In genomic region chr6:40719671-40720374, GRCh38 we compare ENCODE assay signal across 9 cellular contexts.
DNase-seq lines count a peak whose midpoint lies in the region; ATAC-seq and TF ChIP-seq lines count a peak whose summit lies in the region.
"Had no signal": no experiment of that assay in that cellular context is flagged by ENCODE, and none has a peak within 500 bp of the region (broad histone marks: within the 10 kb centered on the region; RNA-seq: fewer than 3 reads in every experiment).

No MANE protein-coding gene starts in this region.

- H3K4me2 ChIP-seq in OCI-LY3 (ENCODE audit: low read length) = peak overlapping the region; percentile 94

- no peaks in the 10 kb centered on the region for H3K9me3 Mint-ChIP-seq in CD8-positive, alpha-beta T cell

- no peak overlapping the region for H3K27ac Mint-ChIP-seq in CD8-positive, alpha-beta T cell

- POLR2A ChIA-PET in CD8-positive, alpha-beta T cell (lab: Charles Lee) = no interaction called here

- H3K36me3 Mint-ChIP-seq in CD8-positive, alpha-beta T cell = no peaks in the 10 kb centered on the region

- CTCF ChIA-PET in CD8-positive, alpha-beta T cell (lab: Charles Lee) = no interaction called here

- H2AFZ ChIP-seq in OCI-LY3 (ENCODE audit: low read depth, low read length) = peak overlapping the region; percentile 70; the same call in 1 of the 2 replicates

- peak; percentile 16 for DNase-seq in DMS 273 (lab: John Stamatoyannopoulos, UW; ENCODE audit: unreplicated experiment)
- no peak for DNase-seq in DMS 273 treated with DMSO at 0.1 percent for 48 hours (lab: John Stamatoyannopoulos, UW)
- peak; percentile 81 for DNase-seq in fibroblast of villous mesenchyme (ENCODE audit: low read depth)
- no peak for DNase-seq in sigmoid colon
- no peak for DNase-seq in CD8-positive, alpha-beta T cell

- intact Hi-C loops in sigmoid colon (cut with DNase I) = no loop called here
- intact Hi-C loops in CD8-positive, alpha-beta T cell (cut with DNase I, micrococcal nuclease) = no loop called here

- no peaks in the 10 kb centered on the region for H4K20me1 ChIP-seq in OCI-LY3 (ENCODE audit: insufficient read depth, low read length)

- H3K9ac ChIP-seq in OCI-LY3 (ENCODE audit: low read length) = peak overlapping the region; percentile 57

- ATAC-seq in HG02642 (IDR thresholded peaks at IDR 0.05; ENCODE audit: poor library complexity, unreplicated experiment) (peak; percentile 65), HG02970 (IDR thresholded peaks at IDR 0.05; ENCODE audit: low FRiP score, unreplicated experiment) (no peak)
- ATAC-seq in CD8-positive, alpha-beta T cell = no peak

- H3K4me3 ChIP-seq in OCI-LY3 (ENCODE audit: low read length) = peak overlapping the region; percentile 70
- peak overlapping the region; percentile 23 for H3K4me3 ChIP-seq in fibroblast of villous mesenchyme (ENCODE audit: low read depth, low read length)
- peak overlapping the region in 3 of 4 donors; percentile 8 to 18 (median 11) for H3K4me3 ChIP-seq in sigmoid colon
- no peak overlapping the region for H3K4me3 ChIP-seq in CD8-positive, alpha-beta T cell (ENCODE audit: low read depth, low read length)

- H3K36me3 ChIP-seq in OCI-LY3 (replicated peaks; ENCODE audit: low read depth, low read length) = no peaks in the 10 kb centered on the region
- H3K36me3 ChIP-seq in sigmoid colon = no peaks in the 10 kb centered on the region
- H3K36me3 ChIP-seq in CD8-positive, alpha-beta T cell (ENCODE audit: insufficient read depth, low read length) = no peaks in the 10 kb centered on the region

- no peaks in the 10 kb centered on the region for H3K79me2 ChIP-seq in OCI-LY3 (ENCODE audit: low read length)

- 35 to 51% methylated on average over 7 of the region's 7 CpGs for WGBS in sigmoid colon, 2 donors

- H3K27me3 ChIP-seq in OCI-LY3 (ENCODE audit: low read depth, low read length) = no peaks in the 10 kb centered on the region
- H3K27me3 ChIP-seq in sigmoid colon = no peaks in the 10 kb centered on the region
- H3K27me3 ChIP-seq in CD8-positive, alpha-beta T cell (ENCODE audit: insufficient read depth, low read length) = no peaks in the 10 kb centered on the region

- H3K4me1 ChIP-seq in OCI-LY3 (ENCODE audit: low read length) (peaks cover 42% of the 10 kb centered on the region), sigmoid colon (peaks cover 0 to 14% (median 13%) of the 10 kb centered on the region in 4 donors)
- peaks cover 6% of the 10 kb centered on the region for H3K4me1 ChIP-seq in CD8-positive, alpha-beta T cell (ENCODE audit: insufficient read depth, low read length)

- H3K4me1 Mint-ChIP-seq in CD8-positive, alpha-beta T cell (ENCODE audit: low read depth) = peaks cover 13% of the 10 kb centered on the region

- no peak for TF ChIP-seq POLR2A in sigmoid colon (IDR thresholded peaks at IDR 0.05)

- H3K27ac ChIP-seq in OCI-LY3 (ENCODE audit: low read length) (peak overlapping the region; percentile 70), sigmoid colon (peak overlapping the region in 2 of 4 donors; percentile 34 to 47)
- no peak overlapping the region for H3K27ac ChIP-seq in CD8-positive, alpha-beta T cell (ENCODE audit: low read depth, low read length)
- H3K27ac ChIP-seq: 22Rv1 had no signal

- no peaks in the 10 kb centered on the region for H3K27me3 Mint-ChIP-seq in CD8-positive, alpha-beta T cell (ENCODE audit: low read depth)

- no peak overlapping the region for H3K4me3 Mint-ChIP-seq in CD8-positive, alpha-beta T cell

- no peak for TF ChIP-seq CTCF in OCI-LY3 (IDR thresholded peaks at IDR 0.05; ENCODE audit: low read depth, low read length)
- no peak for TF ChIP-seq CTCF in fibroblast of villous mesenchyme (IDR thresholded peaks at IDR 0.05; ENCODE audit: insufficient read depth, low read depth, low read length)
- TF ChIP-seq CTCF in sigmoid colon (IDR thresholded peaks at IDR 0.05) = no peak
- TF ChIP-seq CTCF in CD8-positive, alpha-beta T cell (IDR thresholded peaks at IDR 0.05) = no peak

- H3K9me3 ChIP-seq in OCI-LY3 (ENCODE audit: insufficient read depth, low read length) = no peaks in the 10 kb centered on the region
- H3K9me3 ChIP-seq in sigmoid colon = no peaks in the 10 kb centered on the region
- no peaks in the 10 kb centered on the region for H3K9me3 ChIP-seq in CD8-positive, alpha-beta T cell (ENCODE audit: low read length)

- TF ChIP-seq EP300 in sigmoid colon (IDR thresholded peaks at IDR 0.05) = no peak

Comparison
In these comparisons a context has a peak if more than half of its experiments do, and no peak if none do; other contexts are left out.
1. DNase-seq: peak in DMS 273 (single experiment) and fibroblast of villous mesenchyme (single experiment); none in DMS 273 treated with DMSO at 0.1 percent for 48 hours (single experiment), sigmoid colon (single experiment) and CD8-positive, alpha-beta T cell (0 of 7).